ENCODE assay signal across 1 cellular context in genomic region chr10:122850705-122851640, GRCh38.
TF ChIP-seq lines count a peak whose summit lies in the region.

No MANE protein-coding gene starts in this region.

TF ChIP-seq in A549, 52 proteins besides CTCF, POLR2A, EP300 and RAD21 (continued from another document):
- TF ChIP-seq HMGXB4 (CRISPR knock-in tag; IDR thresholded peaks at IDR 0.05; ENCODE audit: borderline replicate concordance) (no peak), NR3C1 (IDR thresholded peaks at IDR 0.05) (no peak), E2F6 (IDR thresholded peaks at IDR 0.05; ENCODE audit: borderline replicate concordance, low read depth) (no peak), BHLHE40 (IDR thresholded peaks at IDR 0.05; ENCODE audit: low read depth, low read length) (no peak), MAFK (IDR thresholded peaks at IDR 0.05; ENCODE audit: partially characterized antibody) (no peak)
